In the genomic region with DNA sequence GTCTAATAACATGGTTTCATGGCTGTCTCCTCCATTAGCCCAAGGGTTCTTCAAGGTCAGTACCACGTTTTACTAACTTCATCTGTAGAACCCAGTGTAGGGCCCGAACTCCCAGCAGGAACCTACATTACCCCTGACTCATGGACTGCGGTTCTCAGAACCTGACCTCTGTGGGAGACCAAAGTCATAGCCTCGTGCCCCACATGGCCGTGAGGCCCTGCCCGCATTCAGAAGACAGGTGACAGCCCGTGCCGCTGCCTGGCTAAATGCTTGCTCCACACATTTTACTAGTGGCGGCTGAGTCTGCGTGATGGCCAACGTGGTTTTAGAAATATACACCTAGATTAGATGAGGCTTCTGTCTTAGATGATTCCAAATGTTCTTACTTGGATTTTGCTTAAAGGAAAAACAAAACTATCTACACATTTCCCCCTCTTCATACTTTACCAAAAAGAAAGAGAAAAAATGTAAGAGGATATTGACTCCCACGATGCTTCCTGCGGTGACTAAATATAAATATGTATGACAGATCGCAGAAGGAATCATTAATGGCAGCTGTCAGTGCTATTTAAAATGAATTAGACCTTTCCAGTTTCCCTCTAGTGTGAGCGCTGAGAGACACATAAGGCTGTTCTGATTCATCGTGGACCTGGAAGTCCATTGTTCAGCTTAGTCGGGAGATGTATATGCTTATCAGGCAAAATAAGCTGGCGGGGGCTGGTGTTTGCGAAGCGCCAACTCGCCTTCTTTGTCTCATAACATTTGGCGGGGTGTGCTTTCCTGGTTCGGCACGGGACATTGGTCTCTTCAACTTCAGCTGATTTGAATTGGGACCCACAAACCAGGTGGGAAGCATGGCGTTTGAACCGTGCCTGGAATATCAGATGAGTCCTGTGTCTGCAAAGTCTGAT, we compare ENCODE assay signal across 19 cellular contexts.
"Had no signal": no experiment of that assay in that cellular context is flagged by ENCODE, and none has a peak within 500 bp of the region (broad histone marks: within the 10 kb centered on the region; RNA-seq: fewer than 3 reads in every experiment).

No MANE protein-coding gene starts in this region.

- H3K9me3 ChIP-seq: heart left ventricle, thoracic aorta, vagina had no signal

- H3K4me3 ChIP-seq: heart left ventricle, thoracic aorta, vagina had no signal

- H3K36me3 ChIP-seq: heart left ventricle, thoracic aorta, vagina had no signal

- FAIRE-seq: islet of Langerhans had no signal

- H3K4me1 ChIP-seq: heart left ventricle, vagina had no signal

- H3K27me3 ChIP-seq: vagina had no signal

- DNase-seq: activated B cell treated with CpG ODN at 0.5 μM for 24 hours; activated CD4-positive, alpha-beta T cell treated with anti-CD3 and anti-CD28 coated beads for 36 hours; activated CD4-positive, alpha-beta T cell treated with anti-CD3 and anti-CD28 coated beads, Interleukin-2, amount 50 U/mL, for 48 hours; activated CD8-positive, alpha-beta memory T cell treated with anti-CD3 and anti-CD28 coated beads, Interleukin-2, amount 50 U/mL, for 48 hours; activated naive CD4-positive, alpha-beta T cell treated with anti-CD3 and anti-CD28 coated beads for 36 hours; activated T-cell treated with anti-CD3 and anti-CD28 coated beads, Interleukin-2, amount 50 U/mL, for 4 hours; amygdala; cortex of kidney; heart left ventricle; mesenchymal stem cell; naive B cell; retina; stimulated activated CD4-positive, alpha-beta T cell treated with anti-CD3 and anti-CD28 coated beads, Interleukin-4, amount 100 ng/mL, for 24 hours; stimulated activated naive CD4-positive, alpha-beta T cell treated with Interleukin-2 at 50 U/mL for 16 hours; T1000 had no signal

- H3K27ac ChIP-seq: epithelial cell of prostate, heart left ventricle, thoracic aorta, vagina had no signal
